In genomic region chr12:118345355-118345754, GRCh38 we compare ENCODE assay signal across 29 cellular contexts. TPM values are rescaled to one million over a fixed set of nuclear protein-coding genes. Genes with fewer than 3 reads are reported as not detected.
DNase-seq lines count a peak whose midpoint lies in the region; ATAC-seq lines count a peak whose summit lies in the region.
"Had no signal": no experiment of that assay in that cellular context is flagged by ENCODE, and none has a peak within 500 bp of the region (broad histone marks: within the 10 kb centered on the region; RNA-seq: fewer than 3 reads in every experiment).

No MANE protein-coding gene starts in this region.

- no peaks in the 10 kb centered on the region for H3K9me3 ChIP-seq in Karpas-422 (ENCODE audit: low read length)
- H3K9me3 ChIP-seq: A549, upper lobe of right lung had no signal

- H3K4me1 ChIP-seq in Karpas-422 (ENCODE audit: low read length), result peaks cover 61% of the 10 kb centered on the region
- H3K4me1 ChIP-seq: foreskin keratinocyte had no signal

- no peaks in the 10 kb centered on the region for H3K27me3 ChIP-seq in Karpas-422 (ENCODE audit: low read length)
- H3K27me3 ChIP-seq: brain microvascular endothelial cell, foreskin keratinocyte, upper lobe of right lung had no signal

- peaks cover 56% of the 10 kb centered on the region for H3K4me1 Mint-ChIP-seq in activated naive CD4-positive, alpha-beta T cell treated with anti-CD3 and anti-CD28 coated beads, Interleukin-2, amount 50 U/mL, for 24 hours
- peaks cover 37% of the 10 kb centered on the region for H3K4me1 Mint-ChIP-seq in activated naive CD4-positive, alpha-beta T cell treated with anti-CD3 and anti-CD28 coated beads for 36 hours (ENCODE audit: low read depth)
- peaks cover 37% of the 10 kb centered on the region for H3K4me1 Mint-ChIP-seq in central memory CD8-positive, alpha-beta T cell
- peaks cover 21 to 29% of the 10 kb centered on the region in 2 donors for H3K4me1 Mint-ChIP-seq in stimulated activated naive B cell treated with anti-CD40 and anti-IgM and Interleukin-4, amounts not matched to agents 10 μg/mL and 1 μg/mL and 100 μg/mL, for 72 hours
- H3K4me1 Mint-ChIP-seq: nephron progenitor cell had no signal

- H3K27ac ChIP-seq in Karpas-422 (ENCODE audit: low read length), result peak overlapping the region; percentile 82
- H3K27ac ChIP-seq: A549, brain microvascular endothelial cell, C4-2B, foreskin keratinocyte, skin epidermis, upper lobe of right lung had no signal

- CTCF ChIA-PET in activated naive CD4-positive, alpha-beta T cell treated with anti-CD3 and anti-CD28 coated beads for 36 hours (lab: Charles Lee), result no interaction called here

- DNase-seq in activated naive CD4-positive, alpha-beta T cell treated with anti-CD3 and anti-CD28 coated beads for 36 hours, result no peak
- DNase-seq in Karpas-422, result no peak
- DNase-seq in central memory CD8-positive, alpha-beta T cell (ENCODE audit: low spot score in 2 of 2), result no peak
- DNase-seq in stimulated activated naive B cell treated with anti-CD40 and anti-IgM and Interleukin-4, amounts not matched to agents 10 μg/mL and 1 μg/mL and 100 μg/mL, for 72 hours, result no peak
- DNase-seq in NCI-H226, result no peak
- DNase-seq: activated CD8-positive, alpha-beta memory T cell treated with anti-CD3 and anti-CD28 coated beads for 24 hours; activated naive CD8-positive, alpha-beta T cell treated with anti-CD3 and anti-CD28 coated beads, Interleukin-2, amount 10 ng/mL, durations not matched to agents 7 days and 5 days; brain microvascular endothelial cell; DMS53; foreskin keratinocyte; hippocampal formation; KG1; NCI-H1092 treated with DMSO at 0.1 percent for 48 hours; NCI-H2081 treated with DMSO at 0.1 percent for 48 hours; NCI-H526; nephron progenitor cell; SHP77; stimulated activated CD4-positive, alpha-beta T cell treated with anti-CD3 and anti-CD28 coated beads, Interleukin-2, amount 100 ng/mL, for 48 hours; T-helper 2 cell; upper lobe of right lung had no signal

- H3K36me3 Mint-ChIP-seq in activated naive CD4-positive, alpha-beta T cell treated with anti-CD3 and anti-CD28 coated beads, Interleukin-2, amount 50 U/mL, for 24 hours, result peaks cover 10% of the 10 kb centered on the region
- H3K36me3 Mint-ChIP-seq in activated naive CD4-positive, alpha-beta T cell treated with anti-CD3 and anti-CD28 coated beads for 36 hours (ENCODE audit: low read depth), result no peaks in the 10 kb centered on the region
- peaks cover 3% of the 10 kb centered on the region for H3K36me3 Mint-ChIP-seq in central memory CD8-positive, alpha-beta T cell (ENCODE audit: insufficient read depth)
- H3K36me3 Mint-ChIP-seq in stimulated activated naive B cell treated with anti-CD40 and anti-IgM and Interleukin-4, amounts not matched to agents 10 μg/mL and 1 μg/mL and 100 μg/mL, for 72 hours, result peaks cover 7 to 9% of the 10 kb centered on the region in 2 donors

- H3K9me3 Mint-ChIP-seq in activated naive CD4-positive, alpha-beta T cell treated with anti-CD3 and anti-CD28 coated beads, Interleukin-2, amount 50 U/mL, for 24 hours, result no peaks in the 10 kb centered on the region
- no peaks in the 10 kb centered on the region for H3K9me3 Mint-ChIP-seq in activated naive CD4-positive, alpha-beta T cell treated with anti-CD3 and anti-CD28 coated beads for 36 hours
- H3K9me3 Mint-ChIP-seq in central memory CD8-positive, alpha-beta T cell, result no peaks in the 10 kb centered on the region
- no peaks in the 10 kb centered on the region for H3K9me3 Mint-ChIP-seq in stimulated activated naive B cell treated with anti-CD40 and anti-IgM and Interleukin-4, amounts not matched to agents 10 μg/mL and 1 μg/mL and 100 μg/mL, for 72 hours
- H3K9me3 Mint-ChIP-seq: activated naive CD8-positive, alpha-beta T cell treated with anti-CD3 and anti-CD28 coated beads, Interleukin-2, amount 10 ng/mL, durations not matched to agents 7 days and 5 days; nephron progenitor cell had no signal

- peaks cover 100% of the 10 kb centered on the region for H3K79me2 ChIP-seq in Karpas-422 (ENCODE audit: low read length)

- intact Hi-C loops in activated naive CD4-positive, alpha-beta T cell treated with anti-CD3 and anti-CD28 coated beads for 36 hours (cut with micrococcal nuclease), result no loop called here

- peak overlapping the region; percentile 12 for H3K27ac Mint-ChIP-seq in activated naive CD4-positive, alpha-beta T cell treated with anti-CD3 and anti-CD28 coated beads, Interleukin-2, amount 50 U/mL, for 24 hours
- H3K27ac Mint-ChIP-seq in activated naive CD4-positive, alpha-beta T cell treated with anti-CD3 and anti-CD28 coated beads for 36 hours, result no peak overlapping the region
- peak overlapping the region; percentile 42 for H3K27ac Mint-ChIP-seq in central memory CD8-positive, alpha-beta T cell (ENCODE audit: low read depth)
- H3K27ac Mint-ChIP-seq in stimulated activated naive B cell treated with anti-CD40 and anti-IgM and Interleukin-4, amounts not matched to agents 10 μg/mL and 1 μg/mL and 100 μg/mL, for 72 hours, result peak overlapping the region; percentile 49
- H3K27ac Mint-ChIP-seq: activated naive CD8-positive, alpha-beta T cell treated with anti-CD3 and anti-CD28 coated beads, Interleukin-2, amount 10 ng/mL, durations not matched to agents 7 days and 5 days; nephron progenitor cell; progenitor cell of endocrine pancreas had no signal

- ATAC-seq in central memory CD8-positive, alpha-beta T cell (replicated peaks; ENCODE audit: extremely low read depth, poor library complexity, severe bottlenecking), result no peak
- ATAC-seq in stimulated activated naive B cell treated with anti-CD40 and anti-IgM and Interleukin-4, amounts not matched to agents 10 μg/mL and 1 μg/mL and 100 μg/mL, for 72 hours (replicated peaks), result no peak
- ATAC-seq in HG03045 (IDR thresholded peaks at IDR 0.05; ENCODE audit: unreplicated experiment) (no peak), GM21423 (IDR thresholded peaks at IDR 0.05; ENCODE audit: unreplicated experiment) (no peak)
- ATAC-seq: A549; activated CD4-positive, CD25-positive, alpha-beta regulatory T cell treated with anti-CD3 and anti-CD28 coated beads, Interleukin-2, amount 50 U/mL, for 24 hours; foreskin keratinocyte; HCT116; upper lobe of right lung had no signal

- H3K27me3 Mint-ChIP-seq in activated naive CD4-positive, alpha-beta T cell treated with anti-CD3 and anti-CD28 coated beads, Interleukin-2, amount 50 U/mL, for 24 hours, result no peaks in the 10 kb centered on the region
- no peaks in the 10 kb centered on the region for H3K27me3 Mint-ChIP-seq in activated naive CD4-positive, alpha-beta T cell treated with anti-CD3 and anti-CD28 coated beads for 36 hours (ENCODE audit: low read depth)
- H3K27me3 Mint-ChIP-seq in central memory CD8-positive, alpha-beta T cell, result no peaks in the 10 kb centered on the region
- H3K27me3 Mint-ChIP-seq in stimulated activated naive B cell treated with anti-CD40 and anti-IgM and Interleukin-4, amounts not matched to agents 10 μg/mL and 1 μg/mL and 100 μg/mL, for 72 hours, result no peaks in the 10 kb centered on the region
- H3K27me3 Mint-ChIP-seq: activated naive CD8-positive, alpha-beta T cell treated with anti-CD3 and anti-CD28 coated beads, Interleukin-2, amount 10 ng/mL, durations not matched to agents 7 days and 5 days; progenitor cell of endocrine pancreas had no signal

- 0 out of 2 replicates have a peak overlapping the region, but pooled peaks have one; percentile 10 for H3K4me3 ChIP-seq in Karpas-422 (ENCODE audit: low read length)
- H3K4me3 ChIP-seq: A549, skin epidermis, upper lobe of right lung had no signal

- H2AFZ ChIP-seq in Karpas-422 (ENCODE audit: low read length), result no peak overlapping the region

- H3K4me2 ChIP-seq in Karpas-422 (ENCODE audit: low read depth, low read length, poor library complexity, severe bottlenecking), result peak overlapping the region; percentile 43
- H3K4me2 ChIP-seq: A549 had no signal

- no peaks in the 10 kb centered on the region for H3K9me2 ChIP-seq in Karpas-422 (replicated peaks; ENCODE audit: insufficient read depth, low read length)

- H3K4me3 Mint-ChIP-seq in activated naive CD4-positive, alpha-beta T cell treated with anti-CD3 and anti-CD28 coated beads, Interleukin-2, amount 50 U/mL, for 24 hours, result no peak overlapping the region
- no peak overlapping the region for H3K4me3 Mint-ChIP-seq in activated naive CD4-positive, alpha-beta T cell treated with anti-CD3 and anti-CD28 coated beads for 36 hours
- no peak overlapping the region for H3K4me3 Mint-ChIP-seq in central memory CD8-positive, alpha-beta T cell
- H3K4me3 Mint-ChIP-seq in stimulated activated naive B cell treated with anti-CD40 and anti-IgM and Interleukin-4, amounts not matched to agents 10 μg/mL and 1 μg/mL and 100 μg/mL, for 72 hours, result no peak overlapping the region
- H3K4me3 Mint-ChIP-seq: activated naive CD8-positive, alpha-beta T cell treated with anti-CD3 and anti-CD28 coated beads, Interleukin-2, amount 10 ng/mL, durations not matched to agents 7 days and 5 days; nephron progenitor cell had no signal

- H3K9ac ChIP-seq in Karpas-422 (ENCODE audit: low read length), result peak overlapping the region; percentile 22; the same call in 1 of the 2 replicates

- H3K36me3 ChIP-seq in Karpas-422 (ENCODE audit: insufficient read depth, low read length), result 0 out of 2 replicates have a peak, but pooled peaks cover 3% of the 10 kb centered on the region
- H3K36me3 ChIP-seq: brain microvascular endothelial cell, upper lobe of right lung had no signal

- H4K20me1 ChIP-seq in Karpas-422 (ENCODE audit: insufficient read depth, low read depth, low read length), result no peaks in the 10 kb centered on the region

RNA-seq across cellular contexts. Expression of gene TAOK3, which starts 27.4 kb away (rescaled TPM):
- 10 to 100 TPM; 49.1 to 49.2 TPM for total RNA-seq in activated naive CD4-positive, alpha-beta T cell treated with anti-CD3 and anti-CD28 coated beads for 36 hours
- 86.7 and 88.4 TPM in 2 replicates for total RNA-seq in Karpas-422 (2014; rRNA removed; shearing (Covaris generic); ENCODE audit: low replicate concordance)

RNA-seq across cellular contexts. Expression of gene SUDS3, which starts 31.0 kb away (rescaled TPM):
- 10 to 100 TPM; 17.5 to 18.6 TPM for total RNA-seq in activated naive CD4-positive, alpha-beta T cell treated with anti-CD3 and anti-CD28 coated beads for 36 hours
- 41.5 and 55.0 TPM in 2 replicates for total RNA-seq in Karpas-422 (2014; rRNA removed; shearing (Covaris generic); ENCODE audit: low replicate concordance)
